Comparison of ENCODE assay signal across 13 cellular contexts in the genomic region with DNA sequence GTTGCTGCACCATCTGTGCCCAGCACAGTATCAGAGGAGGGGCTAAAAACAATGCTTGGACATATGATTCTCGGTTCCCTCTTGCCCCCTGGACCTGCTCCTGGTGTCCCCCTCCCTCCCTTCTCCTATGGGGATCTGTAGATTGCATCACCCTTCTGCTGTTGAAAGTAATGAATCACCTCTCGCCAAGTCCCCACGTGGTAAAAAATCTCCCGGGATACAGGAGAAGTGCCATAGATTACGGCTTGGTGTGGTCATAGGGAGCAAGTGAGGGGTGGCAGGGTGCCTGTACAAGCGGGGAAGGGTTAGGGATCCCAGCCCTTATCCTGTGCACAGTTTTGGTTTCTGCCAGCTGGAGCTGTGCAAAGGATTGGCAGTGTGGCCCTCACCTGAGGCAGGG. TPM values are rescaled to one million over a fixed set of nuclear protein-coding genes. Genes with fewer than 3 reads are reported as not detected.
DNase-seq lines count a peak whose midpoint lies in the region; ATAC-seq and TF ChIP-seq lines count a peak whose summit lies in the region.
"Had no signal": no experiment of that assay in that cellular context is flagged by ENCODE, and none has a peak within 500 bp of the region (broad histone marks: within the 10 kb centered on the region; RNA-seq: fewer than 3 reads in every experiment).

No MANE protein-coding gene starts in this region.

- H3K36me3 ChIP-seq in MG63, result no peaks in the 10 kb centered on the region

- DNase-seq in A172 (ENCODE audit: low spot score) (peak; percentile 78), MG63 (peak; percentile 71), cardiac fibroblast (ENCODE audit: low read depth in 2 of 2) (peak; percentile 84 to 85), islet precursor cell (peak; percentile 50), LoVo (ENCODE audit: low spot score) (no peak)
- DNase-seq: activated CD8-positive, alpha-beta memory T cell treated with anti-CD3 and anti-CD28 coated beads, Interleukin-2, amount 50 U/mL, for 48 hours; anterior cingulate cortex; KBM-7 had no signal

- H3K27me3 ChIP-seq in MG63, result no peaks in the 10 kb centered on the region

- TF ChIP-seq CTCF in cardiac fibroblast (IDR thresholded peaks at IDR 0.05; ENCODE audit: low read depth, low read length), result no peak

- no peaks in the 10 kb centered on the region for H3K9me3 ChIP-seq in MG63
- H3K9me3 ChIP-seq: psoas muscle had no signal

- H3K4me3 ChIP-seq in MG63 (no peak overlapping the region), cardiac fibroblast (replicated peaks in 1 of 2; ENCODE audit: low read depth in 2 of 2, low read length in 2 of 2) (no peak overlapping the region)
- H3K4me3 ChIP-seq: psoas muscle had no signal

- no peak for ATAC-seq in GM18870 (IDR thresholded peaks at IDR 0.05; ENCODE audit: unreplicated experiment)
- ATAC-seq in HG02840 (IDR thresholded peaks at IDR 0.05; ENCODE audit: low FRiP score, unreplicated experiment), result no peak
- no peak for ATAC-seq in HG03097 (IDR thresholded peaks at IDR 0.05; ENCODE audit: low FRiP score, unreplicated experiment)

RNA-seq across cellular contexts. Expression of gene AMOTL2, which starts 37.7 kb away (rescaled TPM):
- 168 and 182 TPM in 2 replicates for total RNA-seq in A172 (2014; rRNA removed; shearing (Covaris generic))
- total RNA-seq in MG63 (2014; rRNA removed; shearing (Covaris generic); ENCODE audit: low replicate concordance), result 172 and 180 TPM in 2 replicates
- total RNA-seq: OCI-LY7 had no signal
